8 cellular contexts compared by ENCODE assay signal in genomic region chr5:68251386-68251785, GRCh38. TPM values are rescaled to one million over a fixed set of nuclear protein-coding genes. Genes with fewer than 3 reads are reported as not detected.
DNase-seq lines count a peak whose midpoint lies in the region; ATAC-seq, FAIRE-seq and TF ChIP-seq lines count a peak whose summit lies in the region.

No MANE protein-coding gene starts in this region.

- no peak overlapping the region for H3K23ac ChIP-seq in neuronal stem cell (ENCODE audit: low read depth, low read length, poor library complexity)

- peak overlapping the region; percentile 55 for H3K27ac ChIP-seq in RWPE2 (ENCODE audit: poor library complexity, severe bottlenecking)
- no peak overlapping the region for H3K27ac ChIP-seq in neuronal stem cell (replicated peaks; ENCODE audit: low read length)

- H3K4me1 ChIP-seq in RWPE2 (ENCODE audit: insufficient read depth, poor library complexity, severe bottlenecking) (peaks cover 20% of the 10 kb centered on the region), neuronal stem cell (ENCODE audit: control insufficient read depth in 2 of 2, insufficient read depth in 1 of 2, low read depth in 1 of 2, low read length in 2 of 2) (peaks cover 10 to 16% of the 10 kb centered on the region in 2 donors)

- H3K27ac Mint-ChIP-seq in activated naive CD4-positive, alpha-beta T cell treated with anti-CD3 and anti-CD28 coated beads, Interleukin-2, amount 50 U/mL, for 72 hours = peak overlapping the region; percentile 10 to 39
- H3K27ac Mint-ChIP-seq in memory B cell = no peak overlapping the region

- H3K36me3 ChIP-seq in RWPE2 (ENCODE audit: low read depth) (0 out of 2 replicates have a peak, but pooled peaks cover 4% of the 10 kb centered on the region), neuronal stem cell (replicated peaks in 1 of 2; ENCODE audit: control insufficient read depth in 2 of 2, insufficient read depth in 2 of 2, low read length in 2 of 2) (no peaks in the 10 kb centered on the region)

- no peak overlapping the region for H4K91ac ChIP-seq in neuronal stem cell (ENCODE audit: low read depth, low read length, poor library complexity)

- H3K27me3 Mint-ChIP-seq in memory B cell = no peaks in the 10 kb centered on the region

- DNase-seq in RWPE2 (ENCODE audit: low spot score) (no peak), memory B cell (ENCODE audit: low spot score in 2 of 2) (no peak), H54 (ENCODE audit: insufficient read length, low spot score) (no peak), neuronal stem cell (ENCODE audit: low spot score) (no peak)
- no peak for DNase-seq in activated naive CD4-positive, alpha-beta T cell treated with anti-CD3 and anti-CD28 coated beads, Interleukin-2, amount 50 U/mL, for 72 hours (ENCODE audit: low spot score in 2 of 2)
- peak; percentile 19 to 43 (median 36) for DNase-seq in stimulated activated naive CD4-positive, alpha-beta T cell (lab: John Stamatoyannopoulos, UW)

- H2BK120ac ChIP-seq in neuronal stem cell (ENCODE audit: low read depth, low read length) = no peak overlapping the region

- H3K14ac ChIP-seq in neuronal stem cell (ENCODE audit: low read length) = no peak overlapping the region

- no peak overlapping the region for H2AFZ ChIP-seq in neuronal stem cell (ENCODE audit: low read length)

- H3K27me3 ChIP-seq in RWPE2 (ENCODE audit: insufficient read depth, poor library complexity, severe bottlenecking) = no peaks in the 10 kb centered on the region
- no peaks in the 10 kb centered on the region for H3K27me3 ChIP-seq in neuronal stem cell (ENCODE audit: control insufficient read depth in 3 of 3, insufficient read depth in 3 of 3, low read depth in 1 of 3, low read length in 3 of 3)

- no peak overlapping the region for H3K4me3 Mint-ChIP-seq in memory B cell

- H4K8ac ChIP-seq in neuronal stem cell (ENCODE audit: low read depth, low read length) = no peak overlapping the region

- TF ChIP-seq POLR2A in H54 (IDR thresholded peaks at IDR 0.05; ENCODE audit: low read depth, low read length) = no peak

- no peaks in the 10 kb centered on the region for H3K9me3 Mint-ChIP-seq in activated naive CD4-positive, alpha-beta T cell treated with anti-CD3 and anti-CD28 coated beads, Interleukin-2, amount 50 U/mL, for 72 hours
- no peaks in the 10 kb centered on the region for H3K9me3 Mint-ChIP-seq in memory B cell

- no peak overlapping the region for H2AK5ac ChIP-seq in neuronal stem cell (ENCODE audit: low read depth, low read length)

- ATAC-seq in RWPE2 (ENCODE audit: low read depth) (no peak; the same call in 2 of the 3 replicates), memory B cell (ENCODE audit: low read depth) (peak; percentile 57), GM19324 (IDR thresholded peaks at IDR 0.05; ENCODE audit: low FRiP score, unreplicated experiment) (no peak), HG03565 (IDR thresholded peaks at IDR 0.05; ENCODE audit: unreplicated experiment) (no peak)
- peak; percentile 68 to 80 for ATAC-seq in activated naive CD4-positive, alpha-beta T cell treated with anti-CD3 and anti-CD28 coated beads, Interleukin-2, amount 50 U/mL, for 72 hours

- H2BK5ac ChIP-seq in neuronal stem cell (ENCODE audit: low read length) = no peak overlapping the region

- H3K4me2 ChIP-seq in neuronal stem cell (ENCODE audit: insufficient read depth, low read length, poor library complexity, severe bottlenecking) = no peak overlapping the region

- H3K18ac ChIP-seq in neuronal stem cell (ENCODE audit: low read length) = no peak overlapping the region

- H3K9me3 ChIP-seq in RWPE2 (ENCODE audit: severe bottlenecking) (no peaks in the 10 kb centered on the region), neuronal stem cell (replicated peaks in 1 of 2; ENCODE audit: control insufficient read depth in 2 of 2, insufficient read depth in 1 of 2, low read depth in 1 of 2, low read length in 2 of 2) (no peaks in the 10 kb centered on the region)

- WGBS in neuronal stem cell (ENCODE audit: extremely low coverage in 2 of 2, insufficient read length in 2 of 2, insufficient replicate concordance in 1 of 2), 2 donors = no CpG with 5 or more reads among the region's 4 CpGs

- no peak overlapping the region for H2BK15ac ChIP-seq in neuronal stem cell (ENCODE audit: low read length)

- FAIRE-seq in H54 (lab: Jason Lieb, UNC) = no peak

- H2BK12ac ChIP-seq in neuronal stem cell (ENCODE audit: low read length) = no peak overlapping the region

- no peak overlapping the region for H3K4ac ChIP-seq in neuronal stem cell (ENCODE audit: low read length)

- peaks cover 39% of the 10 kb centered on the region for H3K4me1 Mint-ChIP-seq in memory B cell

- H3K9ac ChIP-seq in neuronal stem cell (ENCODE audit: low read depth, low read length, poor library complexity) = no peak overlapping the region

- TF ChIP-seq CTCF in RWPE2 (IDR thresholded peaks at IDR 0.05; ENCODE audit: poor library complexity, severe bottlenecking) = no peak

- peaks cover 6% of the 10 kb centered on the region for H3K79me1 ChIP-seq in neuronal stem cell (ENCODE audit: low read depth, low read length)

- H3K4me3 ChIP-seq in RWPE2 (ENCODE audit: severe bottlenecking) = no peak overlapping the region
- no peak overlapping the region for H3K4me3 ChIP-seq in neuronal stem cell (ENCODE audit: low read length in 2 of 2)

- H3K36me3 Mint-ChIP-seq in activated naive CD4-positive, alpha-beta T cell treated with anti-CD3 and anti-CD28 coated beads, Interleukin-2, amount 50 U/mL, for 72 hours = peaks cover 0 to 8% of the 10 kb centered on the region in 2 donors
- no peaks in the 10 kb centered on the region for H3K36me3 Mint-ChIP-seq in memory B cell

RNA-seq across cellular contexts. Expression of gene PIK3R1, which starts 35.8 kb away (rescaled TPM):
- 10 to 100 TPM; 24.7 to 54.8 TPM for total RNA-seq in activated naive CD4-positive, alpha-beta T cell treated with anti-CD3 and anti-CD28 coated beads, Interleukin-2, amount 50 U/mL, for 72 hours
- 14.0 TPM for polyA plus RNA-seq in neuronal stem cell (2013, experiment 1 of 2)
- polyA plus RNA-seq in neuronal stem cell (2013, experiment 2 of 2) = 14.2 TPM

Comparison
In these comparisons a context has a peak if more than half of its experiments do, and no peak if none do; other contexts are left out.
1. ATAC-seq: peak in activated naive CD4-positive, alpha-beta T cell treated with anti-CD3 and anti-CD28 coated beads, Interleukin-2, amount 50 U/mL, for 72 hours (2 of 2) and memory B cell (single experiment); none in RWPE2 (single experiment), GM19324 (single experiment) and HG03565 (single experiment).
2. DNase-seq: peak in stimulated activated naive CD4-positive, alpha-beta T cell (6 of 6); none in RWPE2 (single experiment), activated naive CD4-positive, alpha-beta T cell treated with anti-CD3 and anti-CD28 coated beads, Interleukin-2, amount 50 U/mL, for 72 hours (0 of 2), memory B cell (0 of 2), H54 (single experiment) and neuronal stem cell (single experiment).